15 cellular contexts compared by ENCODE assay signal in genomic region chr6:164097056-164097455, GRCh38.
DNase-seq lines count a peak whose midpoint lies in the region; ATAC-seq, FAIRE-seq and TF ChIP-seq lines count a peak whose summit lies in the region.
"Had no signal": no experiment of that assay in that cellular context is flagged by ENCODE, and none has a peak within 500 bp of the region (broad histone marks: within the 10 kb centered on the region; RNA-seq: fewer than 3 reads in every experiment).

No MANE protein-coding gene starts in this region.

- H3K4me3 ChIP-seq in heart right ventricle, result no peak overlapping the region
- H3K4me3 ChIP-seq in psoas muscle, result no peak overlapping the region
- H3K4me3 ChIP-seq in uterus, result no peak overlapping the region
- H3K4me3 ChIP-seq in small intestine (ENCODE audit: low read depth in 1 of 2, low read length in 2 of 2), result no peak overlapping the region
- H3K4me3 ChIP-seq: K562 had no signal

- no peaks in the 10 kb centered on the region for H3K9me3 ChIP-seq in heart right ventricle
- no peaks in the 10 kb centered on the region for H3K9me3 ChIP-seq in psoas muscle
- no peaks in the 10 kb centered on the region for H3K9me3 ChIP-seq in uterus
- no peaks in the 10 kb centered on the region for H3K9me3 ChIP-seq in small intestine (ENCODE audit: control insufficient read depth, low read depth)

- H3K4me1 ChIP-seq in heart right ventricle, result peaks cover 0 to 37% (median 29%) of the 10 kb centered on the region in 9 donors
- H3K4me1 ChIP-seq in psoas muscle, result peaks cover 23% of the 10 kb centered on the region
- no peaks in the 10 kb centered on the region for H3K4me1 ChIP-seq in uterus
- H3K4me1 ChIP-seq in small intestine (ENCODE audit: control insufficient read depth in 2 of 2, insufficient read depth in 1 of 2, low read depth in 1 of 2, low read length in 1 of 2), result no peaks in the 10 kb centered on the region

- no peak for TF ChIP-seq POLR2A in uterus (IDR thresholded peaks at IDR 0.05)

- FAIRE-seq in small intestine (lab: Jason Lieb, UNC), result no peak
- FAIRE-seq: H1 had no signal

- intact Hi-C loops in heart right ventricle (cut with DNase I), result no loop called here
- intact Hi-C loops in Right ventricle myocardium superior (cut with DNase I), result no loop called here
- intact Hi-C loops in psoas muscle (cut with DNase I), result loop anchor here in 1 of 2 donors (5.0 kb wide), 1 partner anchor 680 kb away; no protein-coding TSS in a partner anchor
- intact Hi-C loops in uterus (cut with DNase I; ENCODE audit: low total_unique reads), result no loop called here

- TF ChIP-seq CTCF in heart right ventricle (IDR thresholded peaks at IDR 0.05) (no peak), psoas muscle (IDR thresholded peaks at IDR 0.05) (no peak), uterus (IDR thresholded peaks at IDR 0.05) (no peak)

- H3K27me3 ChIP-seq in heart right ventricle (no peaks in the 10 kb centered on the region), layer of hippocampus (ENCODE audit: control insufficient read depth, insufficient read depth, low read length) (no peaks in the 10 kb centered on the region), psoas muscle (ENCODE audit: insufficient read depth in 3 of 3, low read length in 2 of 3) (no peaks in the 10 kb centered on the region), uterus (no peaks in the 10 kb centered on the region), small intestine (ENCODE audit: control insufficient read depth in 2 of 2, insufficient read depth in 2 of 2, low read length in 2 of 2) (no peaks in the 10 kb centered on the region)

- 65 to 78% methylated on average over 4 of the region's 4 CpGs for WGBS in heart right ventricle, 2 donors
- WGBS in psoas muscle, 3 donors, result 66 to 93% (median 80%) methylated on average over 4 of the region's 4 CpGs
- WGBS in small intestine, 3 donors, result 68 to 91% (median 82%) methylated on average over 4 of the region's 4 CpGs

- no peak for DNase-seq in heart right ventricle
- no peak for DNase-seq in Right ventricle myocardium superior
- no peak for DNase-seq in psoas muscle
- DNase-seq in uterus, result no peak
- no peak for DNase-seq in small intestine
- DNase-seq in NCI-H446 (lab: John Stamatoyannopoulos, UW), result no peak
- no peak for DNase-seq in COLO668 (lab: John Stamatoyannopoulos, UW; ENCODE audit: unreplicated experiment)
- DNase-seq: 8988T; CD4-positive, alpha-beta memory T cell; NCI-H1930; NCI-H774; PC-3 had no signal

- H3K36me3 ChIP-seq in heart right ventricle (no peaks in the 10 kb centered on the region), psoas muscle (ENCODE audit: insufficient read depth in 1 of 2, low read depth in 1 of 2) (no peaks in the 10 kb centered on the region), uterus (no peaks in the 10 kb centered on the region), small intestine (ENCODE audit: control insufficient read depth in 2 of 2, insufficient read depth in 2 of 2, low read length in 2 of 2) (no peaks in the 10 kb centered on the region)

- H3K27ac ChIP-seq in heart right ventricle (peak overlapping the region in 9 of 10 donors; percentile 44 to 88 (median 81)), layer of hippocampus (ENCODE audit: low read depth, low read length) (peak overlapping the region; percentile 12), psoas muscle (peak overlapping the region; percentile 77), uterus (peak overlapping the region; percentile 6 to 15), small intestine (ENCODE audit: low read depth in 1 of 2, low read length in 1 of 2) (no peak overlapping the region)

- ATAC-seq in heart right ventricle (no peak), Right ventricle myocardium superior (ENCODE audit: poor library complexity) (no peak), psoas muscle (no peak)
- ATAC-seq: PC-3 had no signal

Comparison
In these comparisons a context has a peak if more than half of its experiments do, and no peak if none do; other contexts are left out.
1. H3K27ac ChIP-seq: peak in heart right ventricle (9 of 10), layer of hippocampus (single experiment), psoas muscle (single experiment) and uterus (2 of 2); none in small intestine (0 of 2).